Comparison of ENCODE assay signal across 18 cellular contexts in the genomic region with DNA sequence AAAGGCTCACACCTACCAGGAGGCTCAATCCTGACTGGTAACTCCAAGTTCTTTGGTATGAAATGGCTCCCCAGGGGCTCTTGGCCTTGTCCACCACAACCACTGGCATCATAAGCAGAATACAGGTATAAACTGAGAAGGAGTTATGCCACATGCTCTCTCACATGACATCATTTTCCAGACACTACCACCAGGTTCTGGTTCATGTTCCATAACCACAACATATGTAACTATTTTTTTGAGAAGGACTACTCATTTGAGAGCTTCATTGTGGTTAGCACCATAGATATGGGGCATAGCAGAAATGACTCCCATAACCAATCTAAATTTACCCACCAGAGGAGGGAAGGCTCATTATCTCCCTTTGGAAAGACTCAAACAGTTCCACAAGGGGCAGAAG.
"Had no signal": no experiment of that assay in that cellular context is flagged by ENCODE, and none has a peak within 500 bp of the region (broad histone marks: within the 10 kb centered on the region; RNA-seq: fewer than 3 reads in every experiment).

No MANE protein-coding gene starts in this region.

- H3K4me1 ChIP-seq: adrenal gland, body of pancreas, colonic mucosa, left ventricle myocardium inferior, parathyroid adenoma, upper lobe of left lung had no signal

- H2AFZ ChIP-seq: parathyroid adenoma had no signal

- H3K9me3 ChIP-seq: adrenal gland, body of pancreas, colonic mucosa, left ventricle myocardium inferior, neutrophil, upper lobe of left lung had no signal

- H3K27ac Mint-ChIP-seq: naive thymus-derived CD4-positive, alpha-beta T cell had no signal

- H3K4me1 Mint-ChIP-seq: naive thymus-derived CD4-positive, alpha-beta T cell had no signal

- H3K36me3 ChIP-seq: adrenal gland, colonic mucosa, neutrophil, upper lobe of left lung had no signal

- H3K4me3 ChIP-seq: adrenal gland, body of pancreas, colonic mucosa, left ventricle myocardium inferior, SK-N-MC, upper lobe of left lung had no signal

- ATAC-seq: body of pancreas; esophagus mucosa; naive thymus-derived CD4-positive, alpha-beta T cell had no signal

- H3K9ac ChIP-seq: parathyroid adenoma had no signal

- H3K79me2 ChIP-seq: parathyroid adenoma had no signal

- DNase-seq: activated CD4-positive, CD25-positive, alpha-beta regulatory T cell; adrenal gland; body of pancreas; caudate nucleus; colonic mucosa; glutamatergic neuron; hypothalamus; kidney; left ventricle myocardium inferior; naive thymus-derived CD4-positive, alpha-beta T cell; Right ventricle myocardium superior; stimulated activated CD4-positive, alpha-beta T cell treated with anti-CD3 and anti-CD28 coated beads, Interleukin-4, amount 100 ng/mL, for 1 hour; stimulated activated naive CD4-positive, alpha-beta T cell treated with Interleukin-2 at 50 U/mL for 16 hours; upper lobe of left lung had no signal

- H3K27me3 ChIP-seq: adrenal gland, body of pancreas, colonic mucosa, neutrophil, upper lobe of left lung had no signal

- H3K27ac ChIP-seq: adrenal gland, body of pancreas, colonic mucosa, left ventricle myocardium inferior, neutrophil, parathyroid adenoma, SK-N-MC, upper lobe of left lung had no signal

- H3K4me3 Mint-ChIP-seq: naive thymus-derived CD4-positive, alpha-beta T cell had no signal

- H3K9me3 Mint-ChIP-seq: naive thymus-derived CD4-positive, alpha-beta T cell had no signal
